10 cellular contexts compared by ENCODE assay signal in genomic region chr2:167212054-167212648, GRCh38.
DNase-seq lines count a peak whose midpoint lies in the region; ATAC-seq and TF ChIP-seq lines count a peak whose summit lies in the region.
"Had no signal": no experiment of that assay in that cellular context is flagged by ENCODE, and none has a peak within 500 bp of the region (broad histone marks: within the 10 kb centered on the region; RNA-seq: fewer than 3 reads in every experiment).

No MANE protein-coding gene starts in this region.

- peak; percentile 91 for TF ChIP-seq CTCF in neural progenitor cell (IDR thresholded peaks at IDR 0.05)

- ATAC-seq in GM21515 (IDR thresholded peaks at IDR 0.05; ENCODE audit: unreplicated experiment), result peak; percentile 74
- ATAC-seq in stimulated activated memory B cell treated with anti-CD40 and anti-IgM and Interleukin-4, amounts not matched to agents 10 μg/mL and 1 μg/mL and 100 μg/mL, for 72 hours, result no peak

- no peak overlapping the region for H3K4me3 Mint-ChIP-seq in neural progenitor cell
- no peak overlapping the region for H3K4me3 Mint-ChIP-seq in stimulated activated memory B cell treated with anti-CD40 and anti-IgM and Interleukin-4, amounts not matched to agents 10 μg/mL and 1 μg/mL and 100 μg/mL, for 72 hours

- H4K20me1 ChIP-seq in neural progenitor cell (ENCODE audit: low read depth), result no peaks in the 10 kb centered on the region
- H4K20me1 ChIP-seq: BLaER1 treated with 17β-estradiol and CSF1 and Interleukin-3, amounts not matched to agents 10 nM and 100 nM had no signal

- peak; percentile 29 for DNase-seq in NCI-H1436 (lab: John Stamatoyannopoulos, UW)
- DNase-seq in NCI-H1436 treated with DMSO at 0.1 percent for 48 hours (lab: John Stamatoyannopoulos, UW), result no peak
- peak; percentile 76 for DNase-seq in KG1 (lab: John Stamatoyannopoulos, UW)
- DNase-seq in SHP77 treated with DMSO at 0.1 percent for 48 hours (lab: John Stamatoyannopoulos, UW), result peak; percentile 16
- peak; percentile 17 to 49 for DNase-seq in erythroblast (lab: John Stamatoyannopoulos, UW)
- peak; percentile 72 for DNase-seq in neural progenitor cell (ENCODE audit: low spot score)

- H3K36me3 Mint-ChIP-seq in neural progenitor cell, result no peaks in the 10 kb centered on the region
- no peaks in the 10 kb centered on the region for H3K36me3 Mint-ChIP-seq in stimulated activated memory B cell treated with anti-CD40 and anti-IgM and Interleukin-4, amounts not matched to agents 10 μg/mL and 1 μg/mL and 100 μg/mL, for 72 hours
- H3K36me3 Mint-ChIP-seq: activated naive CD4-positive, alpha-beta T cell treated with anti-CD3 and anti-CD28 coated beads, Interleukin-2, amount 50 U/mL, for 72 hours had no signal

- H2AFZ ChIP-seq in neural progenitor cell (replicated peaks), result no peak overlapping the region

- no peaks in the 10 kb centered on the region for H3K79me2 ChIP-seq in neural progenitor cell (ENCODE audit: low read depth)

- no peak overlapping the region for H3K4me2 ChIP-seq in neural progenitor cell
- H3K4me2 ChIP-seq: BLaER1 treated with 17β-estradiol and CSF1 and Interleukin-3, amounts not matched to agents 10 nM and 100 nM had no signal

- H3K27ac ChIP-seq in neural progenitor cell, result no peak overlapping the region
- H3K27ac ChIP-seq: BLaER1 treated with 17β-estradiol and CSF1 and Interleukin-3, amounts not matched to agents 10 nM and 100 nM had no signal

- no peaks in the 10 kb centered on the region for H3K9me3 Mint-ChIP-seq in neural progenitor cell
- peaks cover 3% of the 10 kb centered on the region for H3K9me3 Mint-ChIP-seq in stimulated activated memory B cell treated with anti-CD40 and anti-IgM and Interleukin-4, amounts not matched to agents 10 μg/mL and 1 μg/mL and 100 μg/mL, for 72 hours
- H3K9me3 Mint-ChIP-seq: activated naive CD4-positive, alpha-beta T cell treated with anti-CD3 and anti-CD28 coated beads, Interleukin-2, amount 50 U/mL, for 72 hours had no signal

- H3F3A ChIP-seq in neural progenitor cell (ENCODE audit: low read depth), result no peaks in the 10 kb centered on the region

- H3K4me1 Mint-ChIP-seq in neural progenitor cell, result no peaks in the 10 kb centered on the region
- no peaks in the 10 kb centered on the region for H3K4me1 Mint-ChIP-seq in stimulated activated memory B cell treated with anti-CD40 and anti-IgM and Interleukin-4, amounts not matched to agents 10 μg/mL and 1 μg/mL and 100 μg/mL, for 72 hours

- H3K4me3 ChIP-seq in neural progenitor cell, result no peak overlapping the region
- H3K4me3 ChIP-seq: BLaER1 treated with 17β-estradiol and CSF1 and Interleukin-3, amounts not matched to agents 10 nM and 100 nM had no signal

- TF ChIP-seq POLR2A in erythroblast (IDR thresholded peaks at IDR 0.05; ENCODE audit: low read length), result no peak

- no peaks in the 10 kb centered on the region for H3K27me3 Mint-ChIP-seq in neural progenitor cell (ENCODE audit: insufficient read depth, low read depth)
- H3K27me3 Mint-ChIP-seq in stimulated activated memory B cell treated with anti-CD40 and anti-IgM and Interleukin-4, amounts not matched to agents 10 μg/mL and 1 μg/mL and 100 μg/mL, for 72 hours, result no peaks in the 10 kb centered on the region

- H3K9ac ChIP-seq in neural progenitor cell, result no peak overlapping the region
- H3K9ac ChIP-seq: BLaER1 treated with 17β-estradiol and CSF1 and Interleukin-3, amounts not matched to agents 10 nM and 100 nM had no signal

- no peaks in the 10 kb centered on the region for H3K27me3 ChIP-seq in neural progenitor cell
- H3K27me3 ChIP-seq: BLaER1 treated with 17β-estradiol and CSF1 and Interleukin-3, amounts not matched to agents 10 nM and 100 nM had no signal

- H3K27ac Mint-ChIP-seq in neural progenitor cell, result no peak overlapping the region
- H3K27ac Mint-ChIP-seq in stimulated activated memory B cell treated with anti-CD40 and anti-IgM and Interleukin-4, amounts not matched to agents 10 μg/mL and 1 μg/mL and 100 μg/mL, for 72 hours, result no peak overlapping the region
- H3K27ac Mint-ChIP-seq: activated naive CD4-positive, alpha-beta T cell treated with anti-CD3 and anti-CD28 coated beads, Interleukin-2, amount 50 U/mL, for 72 hours had no signal

- no peaks in the 10 kb centered on the region for H3K36me3 ChIP-seq in neural progenitor cell
- H3K36me3 ChIP-seq: BLaER1 treated with 17β-estradiol and CSF1 and Interleukin-3, amounts not matched to agents 10 nM and 100 nM had no signal

- H3K4me1 ChIP-seq in neural progenitor cell, result no peaks in the 10 kb centered on the region
- H3K4me1 ChIP-seq: BLaER1 treated with 17β-estradiol and CSF1 and Interleukin-3, amounts not matched to agents 10 nM and 100 nM had no signal

- no peaks in the 10 kb centered on the region for H3K9me3 ChIP-seq in neural progenitor cell (ENCODE audit: low read depth)
